Comparison of ENCODE assay signal across 24 cellular contexts in genomic region chr22:19809741-19810140, GRCh38. TPM values are rescaled to one million over a fixed set of nuclear protein-coding genes. Genes with fewer than 3 reads are reported as not detected.
DNase-seq lines count a peak whose midpoint lies in the region; ATAC-seq, FAIRE-seq and TF ChIP-seq lines count a peak whose summit lies in the region.
"Had no signal": no experiment of that assay in that cellular context is flagged by ENCODE, and none has a peak within 500 bp of the region (broad histone marks: within the 10 kb centered on the region; RNA-seq: fewer than 3 reads in every experiment).

No MANE protein-coding gene starts in this region.

- POLR2A ChIA-PET in activated CD4-positive, alpha-beta T cell treated with anti-CD3 and anti-CD28 coated beads, Interleukin-2, amount 10 ng/mL, durations not matched to agents 7 days and 5 days (lab: Charles Lee) = no interaction called here

- H3K27me3 ChIP-seq in spleen (replicated peaks in 1 of 7) (no peaks in the 10 kb centered on the region), breast epithelium (no peaks in the 10 kb centered on the region)

- H3K4me3 Mint-ChIP-seq in activated CD4-positive, alpha-beta T cell treated with anti-CD3 and anti-CD28 coated beads, Interleukin-2, amount 10 ng/mL, durations not matched to agents 7 days and 5 days = no peak overlapping the region
- H3K4me3 Mint-ChIP-seq: CD4-positive, alpha-beta memory T cell; GM23338 had no signal

- H3K9ac ChIP-seq in kidney (ENCODE audit: low read length in 2 of 2) = no peak overlapping the region

- H3K9me3 ChIP-seq in kidney (ENCODE audit: control insufficient read depth in 1 of 2, low read length in 2 of 2) = no peaks in the 10 kb centered on the region
- H3K9me3 ChIP-seq in spleen = no peaks in the 10 kb centered on the region
- no peaks in the 10 kb centered on the region for H3K9me3 ChIP-seq in breast epithelium
- H3K9me3 ChIP-seq: A549 had no signal

- no peak for FAIRE-seq in kidney (lab: Jason Lieb, UNC)
- FAIRE-seq: A549, GM12878, GM19239, H54, HTR-8/SVneo had no signal

- H3K4me3 ChIP-seq in kidney (ENCODE audit: low read length in 2 of 2) = no peak overlapping the region
- no peak overlapping the region for H3K4me3 ChIP-seq in spleen
- no peak overlapping the region for H3K4me3 ChIP-seq in breast epithelium
- H3K4me3 ChIP-seq: A549, GM12878, GM23338 had no signal

- intact Hi-C loops in left cardiac atrium (cut with DNase I) = no loop called here
- intact Hi-C loops in Right ventricle myocardium superior (cut with DNase I) = loop anchor here (5.0 kb wide), 1 partner anchor 43 kb away; the partner anchor contains the start of genes GNB1L and RTL10
- intact Hi-C loops in kidney (cut with DNase I) = no loop called here
- intact Hi-C loops in spleen (cut with DNase I; ENCODE audit: low total_unique reads) = no loop called here
- intact Hi-C loops in breast epithelium (cut with DNase I; ENCODE audit: low total_unique reads) = no loop called here

- no peak for DNase-seq in activated CD4-positive, alpha-beta T cell treated with anti-CD3 and anti-CD28 coated beads, Interleukin-2, amount 10 ng/mL, durations not matched to agents 7 days and 5 days
- no peak for DNase-seq in activated CD4-positive, alpha-beta T cell treated with anti-CD3 and anti-CD28 coated beads for 4 hours
- DNase-seq in left cardiac atrium = peak; percentile 7
- DNase-seq in Right ventricle myocardium superior = no peak
- peak; percentile 28 for DNase-seq in kidney
- DNase-seq in spleen = peak; percentile 32
- no peak for DNase-seq in breast epithelium (ENCODE audit: low spot score in 2 of 2)
- DNase-seq: AML-193, Calu3, DMS79 treated with DMSO at 0.1 percent for 48 hours, GF-D8, HCEC 1CT, IMR-90 had no signal

- TF ChIP-seq POLR2A in spleen (IDR thresholded peaks at IDR 0.05) (no peak), breast epithelium (IDR thresholded peaks at IDR 0.05) (no peak)

- H3K27ac ChIP-seq in kidney (ENCODE audit: low read depth in 2 of 2, low read length in 2 of 2) (no peak overlapping the region), spleen (no peak overlapping the region), breast epithelium (no peak overlapping the region)
- H3K27ac ChIP-seq: 22Rv1, A549, C4-2B had no signal

- TF ChIP-seq CTCF in kidney (IDR thresholded peaks at IDR 0.05; ENCODE audit: borderline replicate concordance, extremely low read depth, insufficient read depth) (no peak), spleen (IDR thresholded peaks at IDR 0.05 in 8 of 11, conservative IDR thresholded peaks at IDR 0.05 in 3 of 11) (no peak), breast epithelium (IDR thresholded peaks at IDR 0.05) (no peak)

- H3K27me3 Mint-ChIP-seq in activated CD4-positive, alpha-beta T cell treated with anti-CD3 and anti-CD28 coated beads, Interleukin-2, amount 10 ng/mL, durations not matched to agents 7 days and 5 days = no peaks in the 10 kb centered on the region
- H3K27me3 Mint-ChIP-seq: CD4-positive, alpha-beta memory T cell had no signal

- CTCF ChIA-PET in activated CD4-positive, alpha-beta T cell treated with anti-CD3 and anti-CD28 coated beads, Interleukin-2, amount 10 ng/mL, durations not matched to agents 7 days and 5 days (lab: Charles Lee) = interaction anchor here (0.6 kb wide), 1 partner anchor 1963 kb away, joined by 4 read pairs; no protein-coding TSS in a partner anchor

- ATAC-seq in left cardiac atrium (no peak), Right ventricle myocardium superior (ENCODE audit: poor library complexity) (no peak), GM21367 (IDR thresholded peaks at IDR 0.05; ENCODE audit: unreplicated experiment) (no peak)
- ATAC-seq: A549, GM12878 had no signal

- no peaks in the 10 kb centered on the region for H3K9me3 Mint-ChIP-seq in activated CD4-positive, alpha-beta T cell treated with anti-CD3 and anti-CD28 coated beads, Interleukin-2, amount 10 ng/mL, durations not matched to agents 7 days and 5 days
- H3K9me3 Mint-ChIP-seq: CD4-positive, alpha-beta memory T cell; GM23338 had no signal

- H3K27ac Mint-ChIP-seq in activated CD4-positive, alpha-beta T cell treated with anti-CD3 and anti-CD28 coated beads, Interleukin-2, amount 10 ng/mL, durations not matched to agents 7 days and 5 days = peak overlapping the region; percentile 13
- H3K27ac Mint-ChIP-seq: GM23338 had no signal

- H3K4me1 ChIP-seq in kidney (ENCODE audit: control insufficient read depth in 1 of 2, insufficient read depth in 1 of 2, low read depth in 1 of 2, low read length in 2 of 2) = no peaks in the 10 kb centered on the region
- peaks cover 0 to 24% (median 7%) of the 10 kb centered on the region in 6 donors for H3K4me1 ChIP-seq in spleen
- peaks cover 5 to 7% of the 10 kb centered on the region in 2 donors for H3K4me1 ChIP-seq in breast epithelium

- WGBS in spleen, 5 donors = 93 to 100% (median 95%) methylated on average over 3 of the region's 3 CpGs

- H3K36me3 ChIP-seq in kidney (ENCODE audit: control insufficient read depth in 1 of 2, insufficient read depth in 2 of 2, low read length in 2 of 2) (no peaks in the 10 kb centered on the region), spleen (peaks cover 0 to 61% (median 9%) of the 10 kb centered on the region in 6 donors), breast epithelium (no peaks in the 10 kb centered on the region)

- peaks cover 15% of the 10 kb centered on the region for H3K4me1 Mint-ChIP-seq in activated CD4-positive, alpha-beta T cell treated with anti-CD3 and anti-CD28 coated beads, Interleukin-2, amount 10 ng/mL, durations not matched to agents 7 days and 5 days
- H3K4me1 Mint-ChIP-seq: GM23338 had no signal

- no peaks in the 10 kb centered on the region for H3K36me3 Mint-ChIP-seq in activated CD4-positive, alpha-beta T cell treated with anti-CD3 and anti-CD28 coated beads, Interleukin-2, amount 10 ng/mL, durations not matched to agents 7 days and 5 days (ENCODE audit: low read depth)

RNA-seq across cellular contexts. Expression of gene GNB1L, which starts 44.9 kb away (rescaled TPM):
- total RNA-seq in activated CD4-positive, alpha-beta T cell treated with anti-CD3 and anti-CD28 coated beads, Interleukin-2, amount 10 ng/mL, durations not matched to agents 7 days and 5 days = 1 to 10 TPM; 5.3 to 7.3 TPM
- total RNA-seq in left cardiac atrium = 1 to 10 TPM; 2.5 to 4.5 TPM
- 2.5 TPM for total RNA-seq in Right ventricle myocardium superior
- 4.4 TPM for total RNA-seq in kidney
- 4.0 TPM for polyA plus RNA-seq in kidney (ENCODE audit: insufficient read depth, low read depth, low replicate concordance)
- total RNA-seq in spleen = 1 to 10 TPM; 5.7 to 8.1 (median 7.9) TPM
- polyA plus RNA-seq in spleen = 10 to 100 TPM in 2 of 3 donors, 1 to 10 TPM in 1; 7.7 to 10.4 (median 10.1) TPM
- total RNA-seq in breast epithelium = 1 to 10 TPM; 5.6 to 8.2 (median 6.3) TPM

RNA-seq across cellular contexts. Expression of gene RTL10, which starts 44.9 kb away (rescaled TPM):
- total RNA-seq in activated CD4-positive, alpha-beta T cell treated with anti-CD3 and anti-CD28 coated beads, Interleukin-2, amount 10 ng/mL, durations not matched to agents 7 days and 5 days = 10 to 100 TPM; 21.4 to 21.5 TPM
- 1 to 10 TPM; 6.8 to 7.7 TPM for total RNA-seq in left cardiac atrium
- 6.2 TPM for total RNA-seq in Right ventricle myocardium superior
- 16.7 TPM for total RNA-seq in kidney
- 8.8 TPM for polyA plus RNA-seq in kidney (ENCODE audit: insufficient read depth, low read depth, low replicate concordance)
- total RNA-seq in spleen = 10 to 100 TPM; 17.0 to 22.9 (median 18.8) TPM
- polyA plus RNA-seq in spleen = 10 to 100 TPM in 2 of 3 donors, 1 to 10 TPM in 1; 8.3 to 13.4 (median 10.8) TPM
- total RNA-seq in breast epithelium = 10 to 100 TPM in 2 of 3 donors, 1 to 10 TPM in 1; 6.7 to 21.5 (median 14.1) TPM

RNA-seq across cellular contexts. Expression of gene TBX1, which starts 49.2 kb away (rescaled TPM):
- total RNA-seq in activated CD4-positive, alpha-beta T cell treated with anti-CD3 and anti-CD28 coated beads, Interleukin-2, amount 10 ng/mL, durations not matched to agents 7 days and 5 days = not detected
- total RNA-seq in left cardiac atrium = 1 to 10 TPM in 1 of 2 donors, under 1 TPM in 1; 0.47 to 2.4 TPM
- 3.2 TPM for total RNA-seq in Right ventricle myocardium superior
- 5.5 TPM for total RNA-seq in kidney
- polyA plus RNA-seq in kidney (ENCODE audit: insufficient read depth, low read depth, low replicate concordance) = 0.45 TPM
- total RNA-seq in spleen = 10 to 100 TPM in 1 of 7 donors, 1 to 10 TPM in 3, under 1 TPM in 3; 0.23 to 10.5 (median 3.1) TPM
- under 1 TPM; 0.17 to 0.71 (median 0.61) TPM for polyA plus RNA-seq in spleen
- 1 to 10 TPM in 2 of 3 donors, under 1 TPM in 1; 0.96 to 9.2 (median 2.9) TPM for total RNA-seq in breast epithelium
- total RNA-seq: Calu3; CD4-positive, alpha-beta memory T cell; GM12878; IMR-90 had no signal
- polyA plus RNA-seq: BJ; CD4-positive, alpha-beta memory T cell; GM12878 had no signal

Comparison
In these comparisons a context has a peak if more than half of its experiments do, and no peak if none do; other contexts are left out.
1. DNase-seq: peak in left cardiac atrium (single experiment), kidney (single experiment) and spleen (single experiment); none in activated CD4-positive, alpha-beta T cell treated with anti-CD3 and anti-CD28 coated beads, Interleukin-2, amount 10 ng/mL, durations not matched to agents 7 days and 5 days (single experiment), activated CD4-positive, alpha-beta T cell treated with anti-CD3 and anti-CD28 coated beads for 4 hours (0 of 2), Right ventricle myocardium superior (single experiment) and breast epithelium (0 of 2).